ENCODE assay signal across 10 cellular contexts in the genomic region with DNA sequence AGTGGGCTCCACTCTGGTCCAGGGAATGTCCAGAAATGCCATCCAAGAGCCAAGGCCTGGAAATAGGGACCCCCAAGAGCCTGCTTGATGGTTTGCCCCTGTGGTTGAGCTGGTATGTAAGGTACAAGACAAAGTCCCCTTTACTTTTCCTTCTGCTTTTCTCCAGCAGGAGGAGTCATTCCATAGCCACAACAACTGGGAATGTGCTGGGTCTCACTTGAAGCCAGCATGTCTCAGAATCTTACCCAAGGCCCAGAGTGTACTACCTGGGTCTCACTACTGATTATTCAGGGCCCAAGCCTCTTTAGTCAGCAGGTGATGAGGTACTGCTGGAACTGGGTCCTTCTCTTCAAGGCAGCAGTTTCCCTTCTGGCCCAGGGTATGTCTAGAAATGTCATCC.
DNase-seq lines count a peak whose midpoint lies in the region; ATAC-seq and TF ChIP-seq lines count a peak whose summit lies in the region.
"Had no signal": no experiment of that assay in that cellular context is flagged by ENCODE, and none has a peak within 500 bp of the region (broad histone marks: within the 10 kb centered on the region; RNA-seq: fewer than 3 reads in every experiment).

No MANE protein-coding gene starts in this region.

- H3K27me3 ChIP-seq in BE2C = no peaks in the 10 kb centered on the region; the same call in 1 of the 2 replicates
- no peaks in the 10 kb centered on the region for H3K27me3 ChIP-seq in colonic mucosa
- no peaks in the 10 kb centered on the region for H3K27me3 ChIP-seq in left lung
- no peaks in the 10 kb centered on the region for H3K27me3 ChIP-seq in suprapubic skin

- no peak for TF ChIP-seq POLR2A in suprapubic skin (IDR thresholded peaks at IDR 0.05)

- TF ChIP-seq EP300 in Ishikawa (IDR thresholded peaks at IDR 0.05; ENCODE audit: borderline replicate concordance) = no peak
- no peak for TF ChIP-seq EP300 in suprapubic skin (IDR thresholded peaks at IDR 0.05)

- intact Hi-C loops in colonic mucosa (cut with DNase I) = loop anchor here (2.0 to 10.0 kb wide), 2 partner anchors 145 to 175 kb away; partner anchors contain the start of gene C4BPB
- intact Hi-C loops in left lung (cut with DNase I) = no loop called here

- H3K4me3 ChIP-seq in BE2C (ENCODE audit: low read depth, low read length) (no peak overlapping the region), colonic mucosa (no peak overlapping the region), left lung (no peak overlapping the region), suprapubic skin (no peak overlapping the region)

- no peaks in the 10 kb centered on the region for H3K9me3 ChIP-seq in BE2C
- H3K9me3 ChIP-seq in colonic mucosa = no peaks in the 10 kb centered on the region
- peaks cover 0 to 4% of the 10 kb centered on the region in 2 donors for H3K9me3 ChIP-seq in left lung
- H3K9me3 ChIP-seq in suprapubic skin = no peaks in the 10 kb centered on the region

- TF ChIP-seq RAD21 in Ishikawa (IDR thresholded peaks at IDR 0.05; ENCODE audit: low read depth) = peak; percentile 76

- TF ChIP-seq CTCF in BE2C (IDR thresholded peaks at IDR 0.05; ENCODE audit: low read depth, low read length) (peak; percentile 40), colonic mucosa (IDR thresholded peaks at IDR 0.05) (peak; percentile 54), left lung (IDR thresholded peaks at IDR 0.05) (peak; percentile 28 to 32), suprapubic skin (IDR thresholded peaks at IDR 0.05) (peak in 1 of 2 donors; percentile 23)

- H3K4me1 ChIP-seq in BE2C (no peaks in the 10 kb centered on the region), colonic mucosa (no peaks in the 10 kb centered on the region), left lung (no peaks in the 10 kb centered on the region), suprapubic skin (no peaks in the 10 kb centered on the region)

- H3K27ac ChIP-seq in colonic mucosa = no peak overlapping the region
- H3K27ac ChIP-seq in left lung = no peak overlapping the region
- no peak overlapping the region for H3K27ac ChIP-seq in suprapubic skin

- H3K9ac ChIP-seq in colonic mucosa (ENCODE audit: low read depth in 2 of 2, low read length in 2 of 2) = no peak overlapping the region

- H3K36me3 ChIP-seq in BE2C (no peaks in the 10 kb centered on the region), colonic mucosa (no peaks in the 10 kb centered on the region), left lung (no peaks in the 10 kb centered on the region), suprapubic skin (no peaks in the 10 kb centered on the region)

- DNase-seq in BE2C (no peak), colonic mucosa (no peak), left lung (no peak), T1000 (lab: John Stamatoyannopoulos, UW) (no peak), pons (ENCODE audit: low spot score) (no peak), suprapubic skin (ENCODE audit: low spot score in 2 of 2) (no peak)
- no peak for DNase-seq in stimulated activated CD4-positive, alpha-beta T cell treated with anti-CD3 and anti-CD28 coated beads, Interleukin-15, amount 100 ng/mL, for 24 hours
- DNase-seq: effector CD4-positive, alpha-beta T cell; nephron progenitor cell had no signal

- peak; percentile 89 for ATAC-seq in left lung

TF ChIP-seq in Ishikawa, 13 proteins besides CTCF, POLR2A, EP300 and RAD21:
- TF ChIP-seq NFIC (IDR thresholded peaks at IDR 0.05) (no peak), CEBPB (IDR thresholded peaks at IDR 0.05) (no peak), TAF1 (IDR thresholded peaks at IDR 0.05; ENCODE audit: low read depth) (no peak), FOXM1 (IDR thresholded peaks at IDR 0.05; ENCODE audit: borderline replicate concordance, low read depth) (no peak), TEAD4 (IDR thresholded peaks at IDR 0.05) (0 out of 2 replicates have a peak, but pooled peaks have one; percentile 13), MAX (IDR thresholded peaks at IDR 0.05) (no peak)
- TF ChIP-seq, protein P1, sequence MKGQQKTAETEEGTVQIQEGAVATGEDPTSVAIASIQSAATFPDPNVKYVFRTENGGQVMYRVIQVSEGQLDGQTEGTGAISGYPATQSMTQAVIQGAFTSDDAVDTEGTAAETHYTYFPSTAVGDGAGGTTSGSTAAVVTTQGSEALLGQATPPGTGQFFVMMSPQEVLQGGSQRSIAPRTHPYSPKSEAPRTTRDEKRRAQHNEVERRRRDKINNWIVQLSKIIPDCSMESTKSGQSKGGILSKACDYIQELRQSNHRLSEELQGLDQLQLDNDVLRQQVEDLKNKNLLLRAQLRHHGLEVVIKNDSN (IDR thresholded peaks at IDR 0.05) = no peak
- TF ChIP-seq, protein P2, sequence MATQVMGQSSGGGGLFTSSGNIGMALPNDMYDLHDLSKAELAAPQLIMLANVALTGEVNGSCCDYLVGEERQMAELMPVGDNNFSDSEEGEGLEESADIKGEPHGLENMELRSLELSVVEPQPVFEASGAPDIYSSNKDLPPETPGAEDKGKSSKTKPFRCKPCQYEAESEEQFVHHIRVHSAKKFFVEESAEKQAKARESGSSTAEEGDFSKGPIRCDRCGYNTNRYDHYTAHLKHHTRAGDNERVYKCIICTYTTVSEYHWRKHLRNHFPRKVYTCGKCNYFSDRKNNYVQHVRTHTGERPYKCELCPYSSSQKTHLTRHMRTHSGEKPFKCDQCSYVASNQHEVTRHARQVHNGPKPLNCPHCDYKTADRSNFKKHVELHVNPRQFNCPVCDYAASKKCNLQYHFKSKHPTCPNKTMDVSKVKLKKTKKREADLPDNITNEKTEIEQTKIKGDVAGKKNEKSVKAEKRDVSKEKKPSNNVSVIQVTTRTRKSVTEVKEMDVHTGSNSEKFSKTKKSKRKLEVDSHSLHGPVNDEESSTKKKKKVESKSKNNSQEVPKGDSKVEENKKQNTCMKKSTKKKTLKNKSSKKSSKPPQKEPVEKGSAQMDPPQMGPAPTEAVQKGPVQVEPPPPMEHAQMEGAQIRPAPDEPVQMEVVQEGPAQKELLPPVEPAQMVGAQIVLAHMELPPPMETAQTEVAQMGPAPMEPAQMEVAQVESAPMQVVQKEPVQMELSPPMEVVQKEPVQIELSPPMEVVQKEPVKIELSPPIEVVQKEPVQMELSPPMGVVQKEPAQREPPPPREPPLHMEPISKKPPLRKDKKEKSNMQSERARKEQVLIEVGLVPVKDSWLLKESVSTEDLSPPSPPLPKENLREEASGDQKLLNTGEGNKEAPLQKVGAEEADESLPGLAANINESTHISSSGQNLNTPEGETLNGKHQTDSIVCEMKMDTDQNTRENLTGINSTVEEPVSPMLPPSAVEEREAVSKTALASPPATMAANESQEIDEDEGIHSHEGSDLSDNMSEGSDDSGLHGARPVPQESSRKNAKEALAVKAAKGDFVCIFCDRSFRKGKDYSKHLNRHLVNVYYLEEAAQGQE (IDR thresholded peaks at IDR 0.05; ENCODE audit: low read depth) = no peak
